In the genomic region with DNA sequence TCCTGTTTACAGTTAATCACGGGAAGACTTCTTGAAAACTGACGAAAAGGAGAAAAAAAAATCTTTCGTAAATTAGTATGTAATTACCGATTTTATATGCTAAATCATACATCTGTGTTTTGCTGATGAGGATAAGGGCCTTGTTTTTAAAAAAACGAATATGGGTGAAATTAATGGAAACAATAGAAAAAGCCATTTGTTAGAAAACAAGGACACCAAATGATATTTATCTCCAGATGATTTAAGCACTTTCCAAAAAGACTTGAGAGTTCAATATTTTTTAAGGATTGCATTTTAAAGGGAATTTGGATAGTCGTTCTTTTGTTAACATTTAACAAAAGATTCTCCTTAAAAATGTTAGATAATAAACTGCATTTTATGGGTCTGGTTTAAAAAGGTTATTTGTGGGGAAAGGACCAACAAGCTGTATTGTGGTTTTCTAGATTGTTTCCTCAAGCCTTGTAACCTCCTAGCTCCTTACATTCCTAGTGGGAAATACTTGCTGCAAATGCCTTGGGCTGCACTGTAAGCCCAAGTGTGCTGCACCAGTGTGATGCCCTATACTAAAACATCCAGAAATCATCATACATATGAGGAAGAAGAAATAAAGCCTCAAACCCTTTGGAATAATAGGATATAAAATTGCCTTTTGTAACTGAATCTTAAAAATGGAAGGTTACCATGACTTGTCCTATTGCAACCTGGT, we compare ENCODE assay signal across 8 cellular contexts. TPM values are rescaled to one million over a fixed set of nuclear protein-coding genes. Genes with fewer than 3 reads are reported as not detected.
DNase-seq lines count a peak whose midpoint lies in the region; ATAC-seq and TF ChIP-seq lines count a peak whose summit lies in the region.

No MANE protein-coding gene starts in this region.

- H3K4me1 ChIP-seq in osteoblast (ENCODE audit: insufficient read depth, low read length): peaks cover 12% of the 10 kb centered on the region
- H3K4me1 ChIP-seq in prostate gland (replicated peaks): no peaks in the 10 kb centered on the region

- ATAC-seq in effector memory CD8-positive, alpha-beta T cell (replicated peaks): no peak
- no peak for ATAC-seq in HG02763 (IDR thresholded peaks at IDR 0.05; ENCODE audit: unreplicated experiment)

- no peaks in the 10 kb centered on the region for H3K9me3 Mint-ChIP-seq in effector memory CD8-positive, alpha-beta T cell

- H3K27me3 ChIP-seq in osteoblast (ENCODE audit: insufficient read depth, low read length) (no peaks in the 10 kb centered on the region), prostate gland (replicated peaks; ENCODE audit: insufficient read depth) (no peaks in the 10 kb centered on the region)

- peaks cover 18% of the 10 kb centered on the region for H3K36me3 Mint-ChIP-seq in effector memory CD8-positive, alpha-beta T cell (ENCODE audit: insufficient read depth)

- no peak for TF ChIP-seq POLR2A in prostate gland (IDR thresholded peaks at IDR 0.05)

- peak overlapping the region; percentile 88 for H3K27ac ChIP-seq in osteoblast (ENCODE audit: low read depth, low read length)
- peak overlapping the region in 1 of 2 donors; percentile 99 for H3K27ac ChIP-seq in prostate gland

- H4K20me1 ChIP-seq in osteoblast (ENCODE audit: insufficient read depth, low read length): no peaks in the 10 kb centered on the region

- peak overlapping the region; percentile 94 to 98 for H3K27ac Mint-ChIP-seq in effector memory CD8-positive, alpha-beta T cell

- DNase-seq in NCI-H2227 (lab: John Stamatoyannopoulos, UW; ENCODE audit: unreplicated experiment) (peak; percentile 4), NCI-H2227 treated with DMSO at 0.1 percent for 48 hours (lab: John Stamatoyannopoulos, UW) (no peak), OCI-M1 (lab: John Stamatoyannopoulos, UW) (peak; percentile 72), osteoblast (ENCODE audit: insufficient read length, low spot score, missing footprints) (peak; percentile 74), AG20443 (ENCODE audit: low spot score) (no peak), prostate gland (ENCODE audit: low spot score) (no peak)
- no peak for DNase-seq in effector memory CD8-positive, alpha-beta T cell

- peaks cover 20% of the 10 kb centered on the region for H3K79me2 ChIP-seq in osteoblast (ENCODE audit: insufficient read depth, low read length)

- H3K36me3 ChIP-seq in osteoblast (ENCODE audit: insufficient read depth, low read length) (no peaks in the 10 kb centered on the region), prostate gland (no peaks in the 10 kb centered on the region)

- peaks cover 22 to 30% of the 10 kb centered on the region in 2 donors for H3K27me3 Mint-ChIP-seq in effector memory CD8-positive, alpha-beta T cell

- H3K4me3 ChIP-seq in osteoblast (ENCODE audit: insufficient read depth, low read length) (peak overlapping the region; percentile 94), prostate gland (peak overlapping the region in 1 of 2 donors; percentile 86)

- H3K9me3 ChIP-seq in osteoblast (ENCODE audit: low read depth, low read length) (no peaks in the 10 kb centered on the region), prostate gland (no peaks in the 10 kb centered on the region)

- intact Hi-C loops in prostate gland (cut with DNase I): loop anchor here (2.0 to 5.0 kb wide), 2 partner anchors 153 to 457 kb away; a partner anchor contains a TSS

- H2AFZ ChIP-seq in osteoblast (ENCODE audit: low read length): peak overlapping the region; percentile 100

- 19% methylated on average over 6 of the region's 6 CpGs for WGBS in prostate gland

- peak overlapping the region; percentile 91 to 93 for H3K4me3 Mint-ChIP-seq in effector memory CD8-positive, alpha-beta T cell

- TF ChIP-seq CTCF in osteoblast (IDR thresholded peaks at IDR 0.05; ENCODE audit: extremely low read depth, low read depth, low read length): no peak
- no peak for TF ChIP-seq CTCF in prostate gland (IDR thresholded peaks at IDR 0.05)

- H3K4me1 Mint-ChIP-seq in effector memory CD8-positive, alpha-beta T cell (ENCODE audit: low read depth in 2 of 2): peaks cover 10 to 26% of the 10 kb centered on the region in 2 donors

- H3K4me2 ChIP-seq in osteoblast (ENCODE audit: insufficient read depth, low read length): peak overlapping the region; percentile 84

RNA-seq across cellular contexts. Expression of a gene that starts 1.5 kb away (rescaled TPM):
- total RNA-seq in osteoblast: 23.9 and 24.5 TPM in 2 replicates
- 10 to 100 TPM; 29.6 to 31.8 TPM for total RNA-seq in prostate gland

Comparison
In these comparisons a context has a peak if more than half of its experiments do, and no peak if none do; other contexts are left out.
1. DNase-seq: peak in NCI-H2227 (single experiment), OCI-M1 (single experiment) and osteoblast (single experiment); none in NCI-H2227 treated with DMSO at 0.1 percent for 48 hours (single experiment), effector memory CD8-positive, alpha-beta T cell (0 of 3), AG20443 (single experiment) and prostate gland (single experiment).